11 cellular contexts compared by ENCODE assay signal in the genomic region with DNA sequence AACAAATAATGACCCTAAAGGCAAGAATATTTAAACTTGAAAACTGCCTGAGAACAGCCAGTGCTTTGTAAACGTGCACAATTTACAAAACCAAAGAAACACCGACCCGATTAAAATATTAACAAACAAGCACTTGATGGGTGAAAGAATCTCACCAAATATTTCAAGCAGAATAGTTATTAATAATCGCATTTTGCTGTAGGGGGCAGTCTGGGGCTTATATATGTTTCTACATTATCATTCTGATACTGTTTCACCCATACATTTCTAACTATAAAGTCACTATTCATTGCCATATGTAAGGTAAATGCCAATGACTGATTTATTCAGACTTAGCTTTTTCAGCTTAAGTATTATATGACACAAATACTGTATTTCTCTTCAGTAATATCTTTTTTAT. TPM values are rescaled to one million over a fixed set of nuclear protein-coding genes. Genes with fewer than 3 reads are reported as not detected.
A peak's percentile ranks its signal among the peaks of the same experiment; 100 is the strongest.
DNase-seq lines count a peak whose midpoint lies in the region; ATAC-seq, FAIRE-seq and TF ChIP-seq lines count a peak whose summit lies in the region.
"Had no signal": no experiment of that assay in that cellular context is flagged by ENCODE, and none has a peak within 500 bp of the region (broad histone marks: within the 10 kb centered on the region; RNA-seq: fewer than 3 reads in every experiment).

No MANE protein-coding gene starts in this region.

- H3K4me2 ChIP-seq in HepG2 (ENCODE audit: low read depth, low read length): no peak overlapping the region
- H3K4me2 ChIP-seq: GM23338 had no signal

- BruUV-seq in HepG2 (replicated peaks; lab: Mats Ljungman, UMichigan): no TSS peak

- ATAC-seq in HepG2: no peak
- ATAC-seq in right lobe of liver: no peak
- ATAC-seq in HG02870 (IDR thresholded peaks at IDR 0.05; ENCODE audit: unreplicated experiment): no peak
- no peak for ATAC-seq in HG03159 (IDR thresholded peaks at IDR 0.05; ENCODE audit: unreplicated experiment)
- ATAC-seq: GM23338 had no signal

- DNase-seq in HepG2 (ENCODE audit: low spot score) (peak; percentile 3), right lobe of liver (no peak), NCI-H460 (ENCODE audit: extremely low read depth, low read depth) (peak; percentile 7), epithelial cell of proximal tubule (ENCODE audit: low read depth) (no peak), type B pancreatic cell (ENCODE audit: extremely low spot score, unreplicated experiment) (no peak), medulla oblongata (ENCODE audit: extremely low spot score) (no peak)
- DNase-seq: GF-D8; stimulated activated CD4-positive, alpha-beta T cell treated with anti-CD3 and anti-CD28 coated beads, Interleukin-4, amount 100 ng/mL, for 4 hours had no signal

- H2AFZ ChIP-seq in HepG2 (ENCODE audit: low read length): no peak overlapping the region
- H2AFZ ChIP-seq: GM23338 had no signal

- H3K4me1 Mint-ChIP-seq in type B pancreatic cell (ENCODE audit: unreplicated experiment): no peaks in the 10 kb centered on the region

- H3K27ac ChIP-seq in HepG2 (ENCODE audit: extremely low read length, insufficient read depth, low read length): no peak overlapping the region
- no peak overlapping the region for H3K27ac ChIP-seq in right lobe of liver

- no peak for FAIRE-seq in HepG2 (lab: Jason Lieb, UNC)

- H3K36me3 ChIP-seq in HepG2 (replicated peaks in 1 of 2; ENCODE audit: control insufficient read depth in 1 of 2, insufficient read depth in 2 of 2, low read length in 2 of 2) (peaks cover 5 to 46% of the 10 kb centered on the region in 2 experiments; a peak in 4 of 5 replicates), right lobe of liver (peaks cover 0 to 19% (median 0%) of the 10 kb centered on the region in 4 donors)

- CTCF ChIA-PET in HepG2 (lab: Yijun Ruan, JAX; ENCODE audit: low intra/inter-chr PET ratio, low total read pairs): interaction anchor here (1.5 kb wide), 1 partner anchor 63 kb away, joined by 11 read pairs; no protein-coding TSS in a partner anchor

- H3K27me3 ChIP-seq in HepG2 (ENCODE audit: control insufficient read depth in 1 of 2, insufficient read depth in 2 of 2, low read length in 2 of 2): no peaks in the 10 kb centered on the region
- no peaks in the 10 kb centered on the region for H3K27me3 ChIP-seq in right lobe of liver

- H3K4me3 ChIP-seq in HepG2 (replicated peaks in 1 of 3; ENCODE audit: insufficient read depth in 1 of 3, low read depth in 2 of 3, low read length in 3 of 3) (no peak overlapping the region), right lobe of liver (no peak overlapping the region), epithelial cell of proximal tubule (ENCODE audit: low read depth, low read length) (no peak overlapping the region)
- H3K4me3 ChIP-seq: GM23338 had no signal

- intact Hi-C loops in HepG2 (cut with micrococcal nuclease; ENCODE audit: unreplicated experiment): loop anchor here (1.0 to 10.0 kb wide), 2 partner anchors 63 to 66 kb away; no protein-coding TSS in a partner anchor
- intact Hi-C loops in right lobe of liver (cut with DNase I): no loop called here

- no peaks in the 10 kb centered on the region for H4K20me1 ChIP-seq in HepG2 (ENCODE audit: insufficient read depth, low read length)

- H3K27ac Mint-ChIP-seq in type B pancreatic cell: no peak overlapping the region
- H3K27ac Mint-ChIP-seq: GM23338 had no signal

- no peak overlapping the region for H3K4me3 Mint-ChIP-seq in type B pancreatic cell
- H3K4me3 Mint-ChIP-seq: GM23338 had no signal

- no peak overlapping the region for H3K9ac ChIP-seq in HepG2 (ENCODE audit: insufficient read depth, low read depth, low read length)

- no peak for TF ChIP-seq RAD21 in HepG2 (CRISPR knock-in tag; IDR thresholded peaks at IDR 0.05)

- no peaks in the 10 kb centered on the region for H3K27me3 Mint-ChIP-seq in type B pancreatic cell

- peaks cover 9% of the 10 kb centered on the region for H3K36me3 Mint-ChIP-seq in type B pancreatic cell

- in situ Hi-C loops in HepG2 (cut with HindIII; ENCODE audit: extremely low pct_ligation_motif_present, low pct_unique_long_range_greater_than_20kb): no loop called here

- WGBS in HepG2 (ENCODE audit: low lambda C conversion rate): 90% methylated on average over 4 of the region's 4 CpGs
- 50% methylated on average over 4 of the region's 4 CpGs for WGBS in right lobe of liver (ENCODE audit: insufficient coverage, low coverage, low lambda C conversion rate, missing lambda C conversion rate)

- TF ChIP-seq CTCF in HepG2 (CRISPR knock-in tag; IDR thresholded peaks at IDR 0.05): no peak
- peak in 2 of 4 donors; percentile 25 to 28 for TF ChIP-seq CTCF in right lobe of liver (IDR thresholded peaks at IDR 0.05)
- TF ChIP-seq CTCF in epithelial cell of proximal tubule (conservative IDR thresholded peaks at IDR 0.05; ENCODE audit: low read depth, low read length): peak; percentile 31
- TF ChIP-seq CTCF in type B pancreatic cell (conservative IDR thresholded peaks at IDR 0.05): peak; percentile 62

- H3K9me3 Mint-ChIP-seq in type B pancreatic cell: no peaks in the 10 kb centered on the region
- H3K9me3 Mint-ChIP-seq: GM23338 had no signal

- TF ChIP-seq POLR2A in HepG2 (IDR thresholded peaks at IDR 0.05; ENCODE audit: insufficient read depth in 1 of 2, low read depth in 2 of 2, low read length in 2 of 2) (no peak), right lobe of liver (IDR thresholded peaks at IDR 0.05) (no peak)

- H3K9me3 ChIP-seq in HepG2 (ENCODE audit: low read length) (no peaks in the 10 kb centered on the region), right lobe of liver (no peaks in the 10 kb centered on the region)

- H3K79me2 ChIP-seq in HepG2 (ENCODE audit: insufficient read depth, low read length): peaks cover 10% of the 10 kb centered on the region

- POLR2A ChIA-PET in HepG2 (lab: Yijun Ruan, JAX): interaction anchor here (0.7 kb wide), 1 partner anchor 1524 kb away, joined by 4 read pairs; no protein-coding TSS in a partner anchor

- H3K4me1 ChIP-seq in HepG2 (ENCODE audit: insufficient read depth, low read length) (no peaks in the 10 kb centered on the region), right lobe of liver (no peaks in the 10 kb centered on the region)

- TF ChIP-seq EP300 in HepG2 (IDR thresholded peaks at IDR 0.05; ENCODE audit: low read depth in 2 of 2, low read length in 2 of 2) (no peak), HepG2 (CRISPR knock-in tag; IDR thresholded peaks at IDR 0.05; ENCODE audit: borderline replicate concordance) (no peak)

TF ChIP-seq in HepG2, 621 proteins besides CTCF, POLR2A, EP300 and RAD21:
- TF ChIP-seq PAWR (CRISPR knock-in tag; IDR thresholded peaks at IDR 0.05; ENCODE audit: borderline replicate concordance) (no peak), STAG1 (CRISPR knock-in tag; IDR thresholded peaks at IDR 0.05) (peak; percentile 33)

RNA-seq across cellular contexts. Expression of a gene that starts 37.7 kb away (rescaled TPM):
- total RNA-seq in HepG2 (2016; rRNA removed; fragmentation: Illumina TruSeq; extraction: Trizol): 17.5 and 19.0 TPM in 2 replicates
- 103 and 114 TPM in 2 replicates for total RNA-seq in HepG2 (2016; cell fraction: cytosol; rRNA removed; fragmentation: Illumina TruSeq; extraction: Trizol; ENCODE audit: low read depth)
- total RNA-seq in HepG2 (2016; cell fraction: insoluble cytoplasmic fraction; rRNA removed; fragmentation: Illumina TruSeq; extraction: Trizol): 17.6 and 20.6 TPM in 2 replicates
- total RNA-seq in HepG2 (2016; cell fraction: membrane; rRNA removed; fragmentation: Illumina TruSeq; extraction: Trizol): 35.5 and 36.6 TPM in 2 replicates
- total RNA-seq in HepG2 (2016; cell fraction: nucleus; rRNA removed; fragmentation: Illumina TruSeq; extraction: Trizol): 24.8 and 27.8 TPM in 2 replicates
- polyA plus RNA-seq in HepG2 (2011; rRNA removed): 22.0 and 26.0 TPM in 2 replicates
- polyA plus RNA-seq in HepG2 (2011; cell fraction: cytosol; rRNA removed): 11.3 and 13.3 TPM in 2 replicates
- polyA plus RNA-seq in HepG2 (2011; cell fraction: nucleus; rRNA removed): 50.5 and 59.2 TPM in 2 replicates
- polyA plus RNA-seq in HepG2 (2012): 21.5 and 21.8 TPM in 2 replicates
- polyA plus RNA-seq in HepG2 (2016; cell fraction: cytosol; fragmentation: Illumina TruSeq; extraction: Trizol; ENCODE audit: low read depth): 5.2 and 6.0 TPM in 2 replicates
- 28.5 and 33.4 TPM in 2 replicates for polyA plus RNA-seq in HepG2 (2016; cell fraction: insoluble cytoplasmic fraction; fragmentation: Illumina TruSeq; extraction: Trizol; ENCODE audit: low read depth)
- 12.7 and 15.4 TPM in 2 replicates for polyA plus RNA-seq in HepG2 (2016; cell fraction: membrane; fragmentation: Illumina TruSeq; extraction: Trizol; ENCODE audit: low read depth)
- polyA plus RNA-seq in HepG2 (2016; cell fraction: nucleus; fragmentation: Illumina TruSeq; extraction: Trizol; ENCODE audit: insufficient read depth, low read depth): 48.2 and 52.4 TPM in 2 replicates
- polyA minus RNA-seq in HepG2 (2011; rRNA and poly(A)+ RNA removed; ENCODE audit: low replicate concordance): 27.0 and 46.4 TPM in 2 replicates
- 14.0 and 16.6 TPM in 2 replicates for polyA minus RNA-seq in HepG2 (2011; cell fraction: cytosol; rRNA and poly(A)+ RNA removed)
- 32.4 and 34.8 TPM in 2 replicates for polyA minus RNA-seq in HepG2 (2011; cell fraction: nucleus; rRNA and poly(A)+ RNA removed)
- 10 to 100 TPM in 5 of 6 experiments, 1 to 10 TPM in 1; 9.5 to 15.9 (median 11.4) TPM for total RNA-seq in right lobe of liver
- total RNA-seq in NCI-H460 (2014; rRNA removed; shearing (Covaris generic)): 12.7 and 13.6 TPM in 2 replicates
- polyA plus RNA-seq in NCI-H460 (2014; cell fraction: nucleus; rRNA removed): 17.1 and 20.5 TPM in 2 replicates
- total RNA-seq in epithelial cell of proximal tubule: 19.1 and 28.9 TPM in 2 replicates
- total RNA-seq in type B pancreatic cell (ENCODE audit: low replicate concordance): 50.7 and 55.8 TPM in 2 replicates

Comparison
In these comparisons a context has a peak if more than half of its experiments do, and no peak if none do; other contexts are left out.
1. DNase-seq: peak in HepG2 (single experiment) and NCI-H460 (single experiment); none in right lobe of liver (0 of 3), epithelial cell of proximal tubule (single experiment), type B pancreatic cell (single experiment) and medulla oblongata (single experiment).